In the genomic region with DNA sequence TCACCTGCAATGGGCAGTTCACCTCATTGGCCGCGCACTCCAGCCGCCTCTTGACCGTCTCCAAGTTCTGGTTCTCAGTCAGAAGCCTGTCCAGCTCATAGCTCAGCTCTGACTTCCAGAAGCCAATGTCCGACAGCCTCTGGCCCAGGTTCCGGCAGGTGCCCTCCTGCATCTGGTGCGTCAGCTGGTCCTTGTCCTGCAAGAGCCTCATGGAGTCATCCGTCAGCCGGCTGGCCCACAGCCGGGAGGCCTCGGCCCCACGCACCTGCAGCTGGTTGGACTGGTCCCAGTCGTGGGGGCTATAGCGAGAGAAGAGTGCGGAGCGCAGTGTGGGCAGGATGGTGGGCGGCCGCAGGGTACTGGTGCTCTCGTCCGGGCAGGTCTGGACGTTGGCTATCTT, we compare ENCODE assay signal across 34 cellular contexts. TPM values are rescaled to one million over a fixed set of nuclear protein-coding genes. Genes with fewer than 3 reads are reported as not detected.
"Had no signal": no experiment of that assay in that cellular context is flagged by ENCODE, and none has a peak within 500 bp of the region (broad histone marks: within the 10 kb centered on the region; RNA-seq: fewer than 3 reads in every experiment).

No MANE protein-coding gene starts in this region.

- H3K9me3 ChIP-seq: ascending aorta had no signal

- H3K27ac ChIP-seq: ascending aorta, cardiac muscle cell, VCaP had no signal

- H3K9me3 Mint-ChIP-seq: activated CD4-positive, alpha-beta memory T cell treated with anti-CD3 and anti-CD28 coated beads, Interleukin-2, amount 10 ng/mL, durations not matched to agents 7 days and 5 days; activated CD4-positive, alpha-beta T cell treated with anti-CD3 and anti-CD28 coated beads, Interleukin-2, amount 10 ng/mL, durations not matched to agents 7 days and 5 days; activated naive CD4-positive, alpha-beta T cell treated with anti-CD3 and anti-CD28 coated beads, Interleukin-2, amount 10 ng/mL, durations not matched to agents 7 days and 5 days; activated naive CD4-positive, alpha-beta T cell treated with anti-CD3 and anti-CD28 coated beads, Interleukin-2, amount 50 U/mL, for 24 hours; activated naive CD8-positive, alpha-beta T cell treated with anti-CD3 and anti-CD28 coated beads, Interleukin-2, amount 10 ng/mL, durations not matched to agents 7 days and 5 days; activated naive CD8-positive, alpha-beta T cell treated with anti-CD3 and anti-CD28 coated beads, Interleukin-2, amount 50 U/mL, for 24 hours; activated T-cell treated with anti-CD3 and anti-CD28 coated beads, Interleukin-2, amount 50 U/mL, for 24 hours; activated T-helper 2 cell treated with anti-CD3 and anti-CD28 coated beads, Interferon-gamma antibody, Interleukin-2, Interleukin-4, amounts not matched to agents 10 μg/mL and 5 μg/mL and 100 μg/mL, durations not matched to agents 14 hours and 24 hours and 36 hours; central memory CD8-positive, alpha-beta T cell; T-helper 1 cell treated with Interleukin-12 subunit alpha and Interleukin-12 subunit beta and Interleukin-4 antibody, amounts not matched to agents 30 μg/mL and 1 μg/mL, for 36 hours; T-helper 2 cell treated with Interferon-gamma antibody and Interleukin-4, amounts not matched to agents 5 μg/mL and 100 μg/mL, for 36 hours had no signal

- H3K4me1 Mint-ChIP-seq: activated CD4-positive, alpha-beta memory T cell treated with anti-CD3 and anti-CD28 coated beads, Interleukin-2, amount 10 ng/mL, durations not matched to agents 7 days and 5 days; activated CD4-positive, alpha-beta T cell treated with anti-CD3 and anti-CD28 coated beads, Interleukin-2, amount 10 ng/mL, durations not matched to agents 7 days and 5 days; activated naive CD4-positive, alpha-beta T cell treated with anti-CD3 and anti-CD28 coated beads, Interleukin-2, amount 10 ng/mL, durations not matched to agents 7 days and 5 days; activated naive CD4-positive, alpha-beta T cell treated with anti-CD3 and anti-CD28 coated beads, Interleukin-2, amount 50 U/mL, for 24 hours; activated naive CD8-positive, alpha-beta T cell treated with anti-CD3 and anti-CD28 coated beads, Interleukin-2, amount 50 U/mL, for 24 hours; brain; central memory CD8-positive, alpha-beta T cell had no signal

- H3K36me3 Mint-ChIP-seq: activated CD8-positive, alpha-beta memory T cell treated with anti-CD3 and anti-CD28 coated beads, Interleukin-2, amount 10 ng/mL, durations not matched to agents 7 days and 5 days; activated naive CD4-positive, alpha-beta T cell treated with anti-CD3 and anti-CD28 coated beads, Interleukin-2, amount 10 ng/mL, durations not matched to agents 7 days and 5 days; activated naive CD4-positive, alpha-beta T cell treated with anti-CD3 and anti-CD28 coated beads, Interleukin-2, amount 50 U/mL, for 24 hours; activated naive CD8-positive, alpha-beta T cell; activated naive CD8-positive, alpha-beta T cell treated with anti-CD3 and anti-CD28 coated beads, Interleukin-2, amount 10 ng/mL, durations not matched to agents 7 days and 5 days; brain had no signal

- H3K36me3 ChIP-seq: ascending aorta, cardiac muscle cell had no signal

- H3K27me3 Mint-ChIP-seq: activated CD4-positive, alpha-beta T cell treated with anti-CD3 and anti-CD28 coated beads, Interleukin-2, amount 10 ng/mL, durations not matched to agents 7 days and 5 days; activated CD8-positive, alpha-beta memory T cell treated with anti-CD3 and anti-CD28 coated beads, Interleukin-2, amount 10 ng/mL, durations not matched to agents 7 days and 5 days; activated naive CD8-positive, alpha-beta T cell treated with anti-CD3 and anti-CD28 coated beads, Interleukin-2, amount 10 ng/mL, durations not matched to agents 7 days and 5 days had no signal

- ATAC-seq: activated CD8-positive, alpha-beta memory T cell treated with anti-CD3 and anti-CD28 coated beads, Interleukin-2, amount 10 ng/mL, durations not matched to agents 7 days and 5 days; activated CD8-positive, alpha-beta T cell treated with anti-CD3 and anti-CD28 coated beads, Interleukin-2, amount 10 ng/mL, durations not matched to agents 7 days and 5 days; activated naive CD8-positive, alpha-beta T cell treated with anti-CD3 and anti-CD28 coated beads, Interleukin-2, amount 50 U/mL, for 24 hours had no signal

- H3K4me3 ChIP-seq: ascending aorta, cardiac muscle cell had no signal

- H3K27ac Mint-ChIP-seq: activated B cell treated with CpG ODN at 0.5 μM for 24 hours; activated CD4-positive, alpha-beta memory T cell treated with anti-CD3 and anti-CD28 coated beads, Interleukin-2, amount 10 ng/mL, durations not matched to agents 7 days and 5 days; activated CD4-positive, alpha-beta T cell treated with anti-CD3 and anti-CD28 coated beads, Interleukin-2, amount 10 ng/mL, durations not matched to agents 7 days and 5 days; activated CD8-positive, alpha-beta memory T cell treated with anti-CD3 and anti-CD28 coated beads, Interleukin-2, amount 10 ng/mL, durations not matched to agents 7 days and 5 days; activated CD8-positive, alpha-beta T cell treated with anti-CD3 and anti-CD28 coated beads, Interleukin-2, amount 10 ng/mL, durations not matched to agents 7 days and 5 days; activated naive CD4-positive, alpha-beta T cell treated with anti-CD3 and anti-CD28 coated beads, Interleukin-2, amount 10 ng/mL, durations not matched to agents 7 days and 5 days; activated naive CD4-positive, alpha-beta T cell treated with anti-CD3 and anti-CD28 coated beads, Interleukin-2, amount 50 U/mL, for 24 hours; activated naive CD8-positive, alpha-beta T cell; activated naive CD8-positive, alpha-beta T cell treated with anti-CD3 and anti-CD28 coated beads, Interleukin-2, amount 10 ng/mL, durations not matched to agents 7 days and 5 days; activated naive CD8-positive, alpha-beta T cell treated with anti-CD3 and anti-CD28 coated beads, Interleukin-2, amount 50 U/mL, for 24 hours; activated T-cell treated with anti-CD3 and anti-CD28 coated beads, Interleukin-2, amount 50 U/mL, for 24 hours; activated T-helper 2 cell treated with anti-CD3 and anti-CD28 coated beads, Interferon-gamma antibody, Interleukin-2, Interleukin-4, amounts not matched to agents 10 μg/mL and 5 μg/mL and 100 μg/mL, durations not matched to agents 14 hours and 24 hours and 36 hours; brain; T-helper 1 cell treated with Interleukin-12 subunit alpha and Interleukin-12 subunit beta and Interleukin-4 antibody, amounts not matched to agents 30 μg/mL and 1 μg/mL, for 36 hours; T-helper 2 cell treated with Interferon-gamma antibody and Interleukin-4, amounts not matched to agents 5 μg/mL and 100 μg/mL, for 36 hours had no signal

- H3K4me3 Mint-ChIP-seq: activated B cell treated with CpG ODN at 0.5 μM for 24 hours; activated CD4-positive, alpha-beta memory T cell treated with anti-CD3 and anti-CD28 coated beads, Interleukin-2, amount 10 ng/mL, durations not matched to agents 7 days and 5 days; activated CD4-positive, alpha-beta T cell treated with anti-CD3 and anti-CD28 coated beads, Interleukin-2, amount 10 ng/mL, durations not matched to agents 7 days and 5 days; activated CD8-positive, alpha-beta memory T cell treated with anti-CD3 and anti-CD28 coated beads, Interleukin-2, amount 10 ng/mL, durations not matched to agents 7 days and 5 days; activated CD8-positive, alpha-beta T cell treated with anti-CD3 and anti-CD28 coated beads, Interleukin-2, amount 10 ng/mL, durations not matched to agents 7 days and 5 days; activated naive CD4-positive, alpha-beta T cell treated with anti-CD3 and anti-CD28 coated beads, Interleukin-2, amount 10 ng/mL, durations not matched to agents 7 days and 5 days; activated naive CD4-positive, alpha-beta T cell treated with anti-CD3 and anti-CD28 coated beads, Interleukin-2, amount 50 U/mL, for 24 hours; activated naive CD8-positive, alpha-beta T cell; activated naive CD8-positive, alpha-beta T cell treated with anti-CD3 and anti-CD28 coated beads, Interleukin-2, amount 10 ng/mL, durations not matched to agents 7 days and 5 days; activated naive CD8-positive, alpha-beta T cell treated with anti-CD3 and anti-CD28 coated beads, Interleukin-2, amount 50 U/mL, for 24 hours; activated T-cell treated with anti-CD3 and anti-CD28 coated beads, Interleukin-2, amount 50 U/mL, for 24 hours; brain; central memory CD8-positive, alpha-beta T cell; T-helper 1 cell treated with Interleukin-12 subunit alpha and Interleukin-12 subunit beta and Interleukin-4 antibody, amounts not matched to agents 30 μg/mL and 1 μg/mL, for 36 hours; T-helper 2 cell treated with Interferon-gamma antibody and Interleukin-4, amounts not matched to agents 5 μg/mL and 100 μg/mL, for 36 hours had no signal

- DNase-seq: activated B cell treated with CpG ODN at 0.5 μM for 24 hours; activated CD4-positive, alpha-beta memory T cell treated with anti-CD3 and anti-CD28 coated beads, Interleukin-2, amount 10 ng/mL, durations not matched to agents 7 days and 5 days; activated CD4-positive, alpha-beta T cell treated with anti-CD3 and anti-CD28 coated beads for 48 hours; activated CD4-positive, alpha-beta T cell treated with anti-CD3 and anti-CD28 coated beads, Interleukin-2, amount 10 ng/mL, durations not matched to agents 7 days and 5 days; activated CD4-positive, alpha-beta T cell treated with anti-CD3 and anti-CD28 coated beads, Interleukin-2, amount 50 U/mL, for 48 hours; activated CD4-positive, CD25-positive, alpha-beta regulatory T cell treated with anti-CD3 and anti-CD28 coated beads, Interleukin-2, amount 50 U/mL, for 72 hours; activated CD8-positive, alpha-beta memory T cell treated with anti-CD3 and anti-CD28 coated beads for 24 hours; activated CD8-positive, alpha-beta memory T cell treated with anti-CD3 and anti-CD28 coated beads, Interleukin-2, amount 10 ng/mL, durations not matched to agents 7 days and 5 days; activated CD8-positive, alpha-beta memory T cell treated with anti-CD3 and anti-CD28 coated beads, Interleukin-2, amount 50 U/mL, for 48 hours; activated CD8-positive, alpha-beta T cell treated with anti-CD3 and anti-CD28 coated beads, Interleukin-2, amount 10 ng/mL, durations not matched to agents 7 days and 5 days; activated effector memory CD4-positive, alpha-beta T cell treated with Interleukin-2 at 50 U/mL for 16 hours; activated gamma-delta T cell; activated naive CD4-positive, alpha-beta T cell treated with anti-CD3 and anti-CD28 coated beads, Interleukin-2, amount 10 ng/mL, durations not matched to agents 7 days and 5 days; activated naive CD4-positive, alpha-beta T cell treated with Interleukin-2 at 50 U/mL for 16 hours; activated naive CD8-positive, alpha-beta T cell treated with anti-CD3 and anti-CD28 coated beads, Interleukin-2, amount 10 ng/mL, durations not matched to agents 7 days and 5 days; activated naive CD8-positive, alpha-beta T cell treated with anti-CD3 and anti-CD28 coated beads, Interleukin-2, amount 50 U/mL, for 24 hours; activated T-cell treated with anti-CD3 and anti-CD28 coated beads, Interleukin-2, amount 50 U/mL, for 24 hours; activated T-cell treated with anti-CD3 and anti-CD28 coated beads, Interleukin-2, amount 50 U/mL, for 48 hours; amygdala; anterior cingulate cortex; caudate nucleus; T-helper 1 cell; T-helper 2 cell; T-helper 9 cell had no signal

- H3K4me1 ChIP-seq: ascending aorta had no signal

- H3K27me3 ChIP-seq: ascending aorta, cardiac muscle cell had no signal

RNA-seq across cellular contexts. Expression of a gene that starts 0.4 kb away (rescaled TPM):
- total RNA-seq: activated B cell treated with CpG ODN at 0.5 μM for 24 hours; activated CD4-positive, alpha-beta memory T cell treated with anti-CD3 and anti-CD28 coated beads, Interleukin-2, amount 10 ng/mL, durations not matched to agents 7 days and 5 days; activated CD4-positive, alpha-beta T cell treated with anti-CD3 and anti-CD28 coated beads, Interleukin-2, amount 10 ng/mL, durations not matched to agents 7 days and 5 days; activated CD8-positive, alpha-beta T cell treated with anti-CD3 and anti-CD28 coated beads, Interleukin-2, amount 10 ng/mL, durations not matched to agents 7 days and 5 days; activated naive CD8-positive, alpha-beta T cell treated with anti-CD3 and anti-CD28 coated beads, Interleukin-2, amount 10 ng/mL, durations not matched to agents 7 days and 5 days; activated T-helper 2 cell treated with anti-CD3 and anti-CD28 coated beads, Interferon-gamma antibody, Interleukin-2, Interleukin-4, amounts not matched to agents 10 μg/mL and 5 μg/mL and 100 μg/mL, durations not matched to agents 14 hours and 24 hours and 36 hours; ascending aorta had no signal
